28 cellular contexts compared by ENCODE assay signal in genomic region chr21:42426876-42427480, GRCh38. TPM values are rescaled to one million over a fixed set of nuclear protein-coding genes. Genes with fewer than 3 reads are reported as not detected.
A peak's percentile ranks its signal among the peaks of the same experiment; 100 is the strongest.
DNase-seq lines count a peak whose midpoint lies in the region; ATAC-seq and TF ChIP-seq lines count a peak whose summit lies in the region.
"Had no signal": no experiment of that assay in that cellular context is flagged by ENCODE, and none has a peak within 500 bp of the region (broad histone marks: within the 10 kb centered on the region; RNA-seq: fewer than 3 reads in every experiment).

No MANE protein-coding gene starts in this region.

- H3K79me2 ChIP-seq in GM23338 (replicated peaks; ENCODE audit: insufficient read depth): no peaks in the 10 kb centered on the region

- no peak overlapping the region for H3K23ac ChIP-seq in neuronal stem cell (ENCODE audit: low read depth, low read length, poor library complexity)

- DNase-seq in activated CD8-positive, alpha-beta memory T cell treated with anti-CD3 and anti-CD28 coated beads, Interleukin-2, amount 10 ng/mL, durations not matched to agents 7 days and 5 days: no peak
- DNase-seq in activated CD8-positive, alpha-beta memory T cell treated with anti-CD3 and anti-CD28 coated beads, Interleukin-2, amount 50 U/mL, for 4 hours: no peak
- DNase-seq in GM23338 (ENCODE audit: low spot score): no peak
- DNase-seq in central memory CD8-positive, alpha-beta T cell (ENCODE audit: low spot score in 2 of 2): no peak
- no peak for DNase-seq in neuronal stem cell (ENCODE audit: low spot score)
- DNase-seq in T-helper 1 cell: no peak
- no peak for DNase-seq in MG63
- no peak for DNase-seq in SKM-1 (lab: John Stamatoyannopoulos, UW; ENCODE audit: unreplicated experiment)
- DNase-seq: activated T-cell treated with anti-CD3 and anti-CD28 coated beads, Interleukin-2, amount 50 U/mL, for 48 hours; cerebellar nuclear complex; mesenchymal stem cell; naive B cell; NCI-H1092; NCI-H187; NCI-H774; right cardiac atrium; RPMI8226; stimulated activated CD4-positive, alpha-beta T cell treated with anti-CD3 and anti-CD28 coated beads, Interleukin-12 subunit alpha, Interleukin-12 subunit beta, amount 100 ng/mL, for 4 hours; stimulated activated CD4-positive, alpha-beta T cell treated with anti-CD3 and anti-CD28 coated beads, Interleukin-4, amount 100 ng/mL, for 24 hours; stimulated activated naive CD4-positive, alpha-beta T cell had no signal

- no peak overlapping the region for H4K8ac ChIP-seq in neuronal stem cell (ENCODE audit: low read depth, low read length)

- CTCF ChIA-PET in activated CD8-positive, alpha-beta memory T cell treated with anti-CD3 and anti-CD28 coated beads, Interleukin-2, amount 10 ng/mL, durations not matched to agents 7 days and 5 days (lab: Charles Lee): interaction anchor here (1.0 to 3.2 kb wide), 6 partner anchors 8 to 66 kb away, joined by 3 to 18 read pairs (median 4); partner anchors contain the start of gene UBASH3A

- H3K9ac ChIP-seq in neuronal stem cell (ENCODE audit: low read depth, low read length, poor library complexity): no peak overlapping the region

- H2AFZ ChIP-seq in GM23338 (no peak overlapping the region), neuronal stem cell (ENCODE audit: low read length) (no peak overlapping the region)

- no peak overlapping the region for H3K4ac ChIP-seq in neuronal stem cell (ENCODE audit: low read length)

- no peak overlapping the region for H2BK5ac ChIP-seq in neuronal stem cell (ENCODE audit: low read length)

- H3K4me3 ChIP-seq in GM23338: no peak overlapping the region
- no peak overlapping the region for H3K4me3 ChIP-seq in neuronal stem cell (ENCODE audit: low read length in 2 of 2)
- no peak overlapping the region for H3K4me3 ChIP-seq in MG63
- H3K4me3 ChIP-seq: pancreas had no signal

- H3K4me1 ChIP-seq in GM23338 (ENCODE audit: insufficient read depth) (no peaks in the 10 kb centered on the region), neuronal stem cell (ENCODE audit: control insufficient read depth in 2 of 2, insufficient read depth in 1 of 2, low read depth in 1 of 2, low read length in 2 of 2) (no peaks in the 10 kb centered on the region)
- H3K4me1 ChIP-seq: pancreas had no signal

- peaks cover 54% of the 10 kb centered on the region for H3K4me1 Mint-ChIP-seq in activated CD8-positive, alpha-beta memory T cell treated with anti-CD3 and anti-CD28 coated beads, Interleukin-2, amount 10 ng/mL, durations not matched to agents 7 days and 5 days
- H3K4me1 Mint-ChIP-seq in GM23338: no peaks in the 10 kb centered on the region
- peaks cover 59% of the 10 kb centered on the region for H3K4me1 Mint-ChIP-seq in central memory CD8-positive, alpha-beta T cell

- no peak overlapping the region for H2AK5ac ChIP-seq in neuronal stem cell (ENCODE audit: low read depth, low read length)

- H3K4me2 ChIP-seq in GM23338 (no peak overlapping the region), neuronal stem cell (ENCODE audit: insufficient read depth, low read length, poor library complexity, severe bottlenecking) (no peak overlapping the region)

- no peaks in the 10 kb centered on the region for H3F3A ChIP-seq in GM23338 (replicated peaks; ENCODE audit: low read depth)

- no peak overlapping the region for H4K91ac ChIP-seq in neuronal stem cell (ENCODE audit: low read depth, low read length, poor library complexity)

- H4K20me1 ChIP-seq in GM23338 (replicated peaks; ENCODE audit: insufficient read depth): no peaks in the 10 kb centered on the region

- no peak overlapping the region for H2BK120ac ChIP-seq in neuronal stem cell (ENCODE audit: low read depth, low read length)

- no peaks in the 10 kb centered on the region for H3K27me3 ChIP-seq in GM23338 (ENCODE audit: insufficient read depth)
- H3K27me3 ChIP-seq in neuronal stem cell (ENCODE audit: control insufficient read depth in 3 of 3, insufficient read depth in 3 of 3, low read depth in 1 of 3, low read length in 3 of 3): no peaks in the 10 kb centered on the region
- H3K27me3 ChIP-seq in MG63: peaks cover 25% of the 10 kb centered on the region
- H3K27me3 ChIP-seq: pancreas had no signal

- ATAC-seq in activated CD8-positive, alpha-beta memory T cell treated with anti-CD3 and anti-CD28 coated beads, Interleukin-2, amount 10 ng/mL, durations not matched to agents 7 days and 5 days: no peak
- ATAC-seq in GM23338: no peak
- no peak for ATAC-seq in central memory CD8-positive, alpha-beta T cell (replicated peaks; ENCODE audit: extremely low read depth, poor library complexity, severe bottlenecking)
- ATAC-seq: HCT116, HepG2 had no signal

- H3K27ac Mint-ChIP-seq in activated CD8-positive, alpha-beta memory T cell treated with anti-CD3 and anti-CD28 coated beads, Interleukin-2, amount 10 ng/mL, durations not matched to agents 7 days and 5 days: peak overlapping the region; percentile 63
- H3K27ac Mint-ChIP-seq in GM23338: 0 out of 2 replicates have a peak overlapping the region, but pooled peaks have one; percentile 23
- peak overlapping the region; percentile 41 for H3K27ac Mint-ChIP-seq in central memory CD8-positive, alpha-beta T cell (ENCODE audit: low read depth)
- H3K27ac Mint-ChIP-seq: naive B cell had no signal

- TF ChIP-seq CTCF in GM23338 (conservative IDR thresholded peaks at IDR 0.05; ENCODE audit: low read depth in 2 of 2): no peak

- H3K27me3 Mint-ChIP-seq in activated CD8-positive, alpha-beta memory T cell treated with anti-CD3 and anti-CD28 coated beads, Interleukin-2, amount 10 ng/mL, durations not matched to agents 7 days and 5 days: no peaks in the 10 kb centered on the region
- peaks cover 4% of the 10 kb centered on the region for H3K27me3 Mint-ChIP-seq in GM23338 (ENCODE audit: insufficient read depth, low read depth, poor library complexity)
- no peaks in the 10 kb centered on the region for H3K27me3 Mint-ChIP-seq in central memory CD8-positive, alpha-beta T cell
- H3K27me3 Mint-ChIP-seq: activated naive CD4-positive, alpha-beta T cell treated with anti-CD3 and anti-CD28 coated beads, Interleukin-2, amount 10 ng/mL, durations not matched to agents 7 days and 5 days had no signal

- H3K36me3 ChIP-seq in GM23338 (ENCODE audit: insufficient read depth) (no peaks in the 10 kb centered on the region), neuronal stem cell (replicated peaks in 1 of 2; ENCODE audit: control insufficient read depth in 2 of 2, insufficient read depth in 2 of 2, low read length in 2 of 2) (no peaks in the 10 kb centered on the region), MG63 (no peaks in the 10 kb centered on the region)
- H3K36me3 ChIP-seq: pancreas had no signal

- H2BK15ac ChIP-seq in neuronal stem cell (ENCODE audit: low read length): peak overlapping the region; percentile 16

- H3K18ac ChIP-seq in neuronal stem cell (ENCODE audit: low read length): peak overlapping the region; percentile 24

- no peak overlapping the region for H3K14ac ChIP-seq in neuronal stem cell (ENCODE audit: low read length)

- H3K36me3 Mint-ChIP-seq in activated CD8-positive, alpha-beta memory T cell treated with anti-CD3 and anti-CD28 coated beads, Interleukin-2, amount 10 ng/mL, durations not matched to agents 7 days and 5 days: peaks cover 84% of the 10 kb centered on the region
- H3K36me3 Mint-ChIP-seq in GM23338 (ENCODE audit: low read depth): no peaks in the 10 kb centered on the region
- H3K36me3 Mint-ChIP-seq in central memory CD8-positive, alpha-beta T cell (ENCODE audit: insufficient read depth): peaks cover 53% of the 10 kb centered on the region

- H3K27ac ChIP-seq in GM23338 (ENCODE audit: low read depth) (no peak overlapping the region), neuronal stem cell (replicated peaks; ENCODE audit: low read length) (no peak overlapping the region)
- H3K27ac ChIP-seq: C4-2B, pancreas had no signal

- no peak overlapping the region for H2BK12ac ChIP-seq in neuronal stem cell (ENCODE audit: low read length)

- WGBS in neuronal stem cell (ENCODE audit: extremely low coverage in 2 of 2, insufficient read length in 2 of 2, insufficient replicate concordance in 1 of 2), 2 donors: no CpG with 5 or more reads among the region's 10 CpGs

- peaks cover 0 to 2% of the 10 kb centered on the region in 2 donors for H3K9me3 ChIP-seq in neuronal stem cell (replicated peaks in 1 of 2; ENCODE audit: control insufficient read depth in 2 of 2, insufficient read depth in 1 of 2, low read depth in 1 of 2, low read length in 2 of 2)
- no peaks in the 10 kb centered on the region for H3K9me3 ChIP-seq in MG63
- H3K9me3 ChIP-seq: pancreas had no signal

- H3K9me2 ChIP-seq in GM23338 (ENCODE audit: insufficient read depth): no peaks in the 10 kb centered on the region

- no peak overlapping the region for H3K4me3 Mint-ChIP-seq in activated CD8-positive, alpha-beta memory T cell treated with anti-CD3 and anti-CD28 coated beads, Interleukin-2, amount 10 ng/mL, durations not matched to agents 7 days and 5 days
- H3K4me3 Mint-ChIP-seq in GM23338: no peak overlapping the region
- H3K4me3 Mint-ChIP-seq in central memory CD8-positive, alpha-beta T cell: peak overlapping the region; percentile 9
- H3K4me3 Mint-ChIP-seq: activated naive CD4-positive, alpha-beta T cell treated with anti-CD3 and anti-CD28 coated beads, Interleukin-2, amount 10 ng/mL, durations not matched to agents 7 days and 5 days had no signal

- H3K9me3 Mint-ChIP-seq in activated CD8-positive, alpha-beta memory T cell treated with anti-CD3 and anti-CD28 coated beads, Interleukin-2, amount 10 ng/mL, durations not matched to agents 7 days and 5 days (ENCODE audit: low read depth): peaks cover 3% of the 10 kb centered on the region
- peaks cover 4% of the 10 kb centered on the region; the same call in 2 of the 3 replicates for H3K9me3 Mint-ChIP-seq in GM23338
- H3K9me3 Mint-ChIP-seq in central memory CD8-positive, alpha-beta T cell: no peaks in the 10 kb centered on the region
- H3K9me3 Mint-ChIP-seq: activated naive CD4-positive, alpha-beta T cell treated with anti-CD3 and anti-CD28 coated beads, Interleukin-2, amount 10 ng/mL, durations not matched to agents 7 days and 5 days had no signal

- no peaks in the 10 kb centered on the region for H3K79me1 ChIP-seq in neuronal stem cell (ENCODE audit: low read depth, low read length)

RNA-seq across cellular contexts. Expression of gene UBASH3A, which starts 23.3 kb away (rescaled TPM):
- total RNA-seq in activated CD8-positive, alpha-beta memory T cell treated with anti-CD3 and anti-CD28 coated beads, Interleukin-2, amount 10 ng/mL, durations not matched to agents 7 days and 5 days: 10 to 100 TPM; 75.3 to 89.5 TPM
- total RNA-seq in GM23338 (2014; rRNA removed; shearing (Covaris generic)): not detected in 2 replicates
- not detected in 2 replicates for polyA plus RNA-seq in GM23338 (2016; fragmentation: Nextera tagmentation; extraction: Ambion mirVana)
- not detected for polyA plus RNA-seq in neuronal stem cell (2013, experiment 1 of 2)
- not detected for polyA plus RNA-seq in neuronal stem cell (2013, experiment 2 of 2)
- total RNA-seq in MG63 (2014; rRNA removed; shearing (Covaris generic); ENCODE audit: low replicate concordance): not detected in 2 replicates
- total RNA-seq: epithelial cell of proximal tubule, HepG2, LHCN-M2, SK-MEL-5 had no signal
- polyA plus RNA-seq: HepG2 had no signal

RNA-seq across cellular contexts. Expression of gene TMPRSS3, which starts 31.1 kb away (rescaled TPM):
- total RNA-seq in activated CD8-positive, alpha-beta memory T cell treated with anti-CD3 and anti-CD28 coated beads, Interleukin-2, amount 10 ng/mL, durations not matched to agents 7 days and 5 days: 10 to 100 TPM; 22.3 to 27.4 TPM
- 0.17 TPM in 1 of 2 replicates, not detected in the other for total RNA-seq in GM23338 (2014; rRNA removed; shearing (Covaris generic))
- not detected in 2 replicates for polyA plus RNA-seq in GM23338 (2016; fragmentation: Nextera tagmentation; extraction: Ambion mirVana)
- polyA plus RNA-seq in neuronal stem cell (2013, experiment 1 of 2): not detected
- not detected for polyA plus RNA-seq in neuronal stem cell (2013, experiment 2 of 2)
- not detected in 2 replicates for total RNA-seq in MG63 (2014; rRNA removed; shearing (Covaris generic); ENCODE audit: low replicate concordance)
- total RNA-seq: LHCN-M2, right cardiac atrium had no signal
- polyA plus RNA-seq: right cardiac atrium had no signal

Comparison
In these comparisons a context has a peak if more than half of its experiments do, and no peak if none do; other contexts are left out.
1. RNA of gene UBASH3A, which starts 23.3 kb away (total RNA-seq): 75.3 to 89.5 TPM in activated CD8-positive, alpha-beta memory T cell treated with anti-CD3 and anti-CD28 coated beads, Interleukin-2, amount 10 ng/mL, durations not matched to agents 7 days and 5 days; not detected in GM23338 and not detected in MG63; every median in the first group is over 10 times any median in the second.
2. RNA of gene TMPRSS3, which starts 31.1 kb away (total RNA-seq): 22.3 to 27.4 TPM in activated CD8-positive, alpha-beta memory T cell treated with anti-CD3 and anti-CD28 coated beads, Interleukin-2, amount 10 ng/mL, durations not matched to agents 7 days and 5 days; 0.17 TPM in GM23338 and not detected in MG63; every median in the first group is over 10 times any median in the second.
3. Peak in every context shown above with its lines, with median percentiles within 50 percentile points of each other: H3K27ac Mint-ChIP-seq.